ENCODE assay signal across 25 cellular contexts in genomic region chr16:65618931-65619330, GRCh38.
"Had no signal": no experiment of that assay in that cellular context is flagged by ENCODE, and none has a peak within 500 bp of the region (broad histone marks: within the 10 kb centered on the region; RNA-seq: fewer than 3 reads in every experiment).

No MANE protein-coding gene starts in this region.

- H3K4me3 ChIP-seq: left lung, lower lobe of right lung, pancreas, prostate gland, skin epidermis, spleen, suprapubic skin, thoracic aorta, tibial artery, upper lobe of right lung had no signal

- H3K27ac ChIP-seq: left lung, lower lobe of right lung, pancreas, prostate gland, skin epidermis, spleen, suprapubic skin, thoracic aorta, tibial artery, upper lobe of right lung had no signal

- H3K4me1 ChIP-seq: left lung, lower lobe of right lung, pancreas, prostate gland, suprapubic skin, tibial artery, upper lobe of right lung had no signal

- H3K27me3 ChIP-seq: left lung, pancreas, tibial artery, upper lobe of right lung had no signal

- ATAC-seq: left colon; left lung; lower lobe of right lung; naive thymus-derived CD8-positive, alpha-beta T cell; pancreas; right cardiac atrium; sciatic nerve; stimulated activated effector memory CD8-positive, alpha-beta T cell treated with anti-CD3 and anti-CD28 coated beads, Interleukin-12 subunit alpha, Interleukin-12 subunit beta, amount 100 ng/mL, for 72 hours; upper lobe of right lung had no signal

- H3K9me3 ChIP-seq: left lung, pancreas, prostate gland, suprapubic skin, thoracic aorta, tibial artery, upper lobe of right lung had no signal

- DNase-seq: hippocampal formation; kidney glomerular epithelial cell; left colon; left lung; lower lobe of right lung; mammary epithelial cell; mesenchymal stem cell; naive thymus-derived CD8-positive, alpha-beta T cell; nucleus accumbens; pancreas; posterior cingulate gyrus; retina; right cardiac atrium; spleen; stimulated activated CD4-positive, alpha-beta T cell treated with anti-CD3 and anti-CD28 coated beads, Interleukin-4, amount 100 ng/mL, for 24 hours; stimulated activated naive CD4-positive, alpha-beta T cell; tibial artery; trophoblast cell; upper lobe of right lung had no signal

- H3K36me3 ChIP-seq: left lung, lower lobe of right lung, pancreas, prostate gland, spleen, suprapubic skin, thoracic aorta, tibial artery, upper lobe of right lung had no signal
